Comparison of ENCODE assay signal across 26 cellular contexts in genomic region chr3:44446929-44447328, GRCh38.
"Had no signal": no experiment of that assay in that cellular context is flagged by ENCODE, and none has a peak within 500 bp of the region (broad histone marks: within the 10 kb centered on the region; RNA-seq: fewer than 3 reads in every experiment).

No MANE protein-coding gene starts in this region.

- DNase-seq: dermis blood vessel endothelial cell; dorsolateral prefrontal cortex; effector CD4-positive, alpha-beta T cell; effector memory CD4-positive, alpha-beta T cell; erythroblast; esophagus squamous epithelium; foreskin fibroblast; foreskin melanocyte; gastrocnemius medialis; glutamatergic neuron; heart right ventricle; hippocampal formation; left cardiac atrium; left lung; left ventricle myocardium superior; lower lobe of right lung; mesenchymal stem cell; mucosa of descending colon; naive B cell had no signal

- H3K27ac ChIP-seq: coronary artery, dorsolateral prefrontal cortex, epithelial cell of prostate, esophagus squamous epithelium, gastrocnemius medialis, heart right ventricle, left lung, lower lobe of right lung had no signal

- H3K27me3 Mint-ChIP-seq: naive B cell had no signal

- H3K27me3 ChIP-seq: dorsolateral prefrontal cortex, esophagus squamous epithelium, gastrocnemius medialis, heart right ventricle, left lung had no signal

- H3K4me3 ChIP-seq: coronary artery, dorsolateral prefrontal cortex, esophagus squamous epithelium, gastrocnemius medialis, heart right ventricle, left lung, lower lobe of right lung, mucosa of descending colon had no signal

- H3K4me3 Mint-ChIP-seq: mesothelial cell of epicardium, naive B cell had no signal

- ATAC-seq: esophagus mucosa, gastrocnemius medialis, heart right ventricle, left cardiac atrium, left lung, left ventricle myocardium superior, lower lobe of right lung, mucosa of descending colon had no signal

- FAIRE-seq: colon, islet of Langerhans, keratinocyte had no signal

- H3K9me3 ChIP-seq: gastrocnemius medialis, lower lobe of right lung had no signal

- H3K4me1 Mint-ChIP-seq: mesothelial cell of epicardium had no signal

- H3K4me1 ChIP-seq: esophagus squamous epithelium, gastrocnemius medialis, heart right ventricle, lower lobe of right lung had no signal

- H3K27ac Mint-ChIP-seq: mesothelial cell of epicardium had no signal
